8 cellular contexts compared by ENCODE assay signal in the genomic region with DNA sequence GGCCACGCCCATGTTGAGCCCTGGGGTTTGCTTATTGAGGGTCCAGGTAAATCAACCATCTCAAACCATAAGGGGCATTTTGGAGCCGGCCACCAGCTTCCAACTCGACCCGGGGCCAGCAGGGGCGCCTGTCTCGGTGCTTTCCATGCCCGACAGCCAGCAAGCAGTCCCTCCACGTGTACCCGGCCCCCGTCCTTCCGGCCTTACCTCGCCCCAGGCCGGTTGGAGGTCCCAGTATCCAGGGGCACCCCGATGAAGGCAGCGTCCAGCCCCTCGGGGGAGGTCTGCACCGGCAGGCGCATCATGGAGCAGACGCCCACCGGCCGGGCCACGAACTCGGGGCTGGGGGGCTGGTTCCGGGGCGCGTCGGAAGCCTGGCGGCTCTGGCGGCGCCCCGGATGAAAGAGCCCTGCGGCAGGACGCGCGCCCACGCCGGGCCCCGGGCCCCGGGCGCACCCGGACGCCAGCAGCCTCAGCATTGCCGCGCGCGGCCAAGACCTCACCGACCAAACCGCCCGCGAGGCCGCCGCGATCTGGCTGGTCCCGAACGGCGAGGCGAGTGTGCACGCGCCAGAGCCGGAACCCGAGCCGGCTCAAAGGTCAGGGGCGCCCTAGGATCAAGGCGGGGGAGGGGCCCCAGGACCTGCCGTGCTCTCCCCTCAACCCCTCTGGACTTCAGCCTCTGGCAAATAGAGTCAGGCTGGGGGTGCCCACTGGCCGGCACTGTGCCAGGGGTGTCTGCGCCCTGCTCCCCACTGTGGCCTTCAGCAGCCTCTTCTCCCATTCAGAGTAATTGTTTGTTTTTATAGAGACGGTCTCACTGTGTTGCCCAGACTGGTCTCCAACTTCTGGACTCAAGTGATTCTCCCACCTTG. TPM values are rescaled to one million over a fixed set of nuclear protein-coding genes. Genes with fewer than 3 reads are reported as not detected.
DNase-seq lines count a peak whose midpoint lies in the region; ATAC-seq, FAIRE-seq and TF ChIP-seq lines count a peak whose summit lies in the region.

A gene with protein sequence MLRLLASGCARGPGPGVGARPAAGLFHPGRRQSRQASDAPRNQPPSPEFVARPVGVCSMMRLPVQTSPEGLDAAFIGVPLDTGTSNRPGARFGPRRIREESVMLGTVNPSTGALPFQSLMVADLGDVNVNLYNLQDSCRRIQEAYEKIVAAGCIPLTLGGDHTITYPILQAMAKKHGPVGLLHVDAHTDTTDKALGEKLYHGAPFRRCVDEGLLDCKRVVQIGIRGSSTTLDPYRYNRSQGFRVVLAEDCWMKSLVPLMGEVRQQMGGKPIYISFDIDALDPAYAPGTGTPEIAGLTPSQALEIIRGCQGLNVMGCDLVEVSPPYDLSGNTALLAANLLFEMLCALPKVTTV (minus strand): TSS at position 563 of the 875 bp plus-strand sequence. CDS start 84 bp downstream, at position 479.

- peaks cover 17% of the 10 kb centered on the region for H3K36me3 Mint-ChIP-seq in activated CD8-positive, alpha-beta T cell treated with anti-CD3 and anti-CD28 coated beads, Interleukin-2, amount 10 ng/mL, durations not matched to agents 7 days and 5 days (ENCODE audit: low read depth)
- peaks cover 0 to 16% (median 15%) of the 10 kb centered on the region in 3 donors for H3K36me3 Mint-ChIP-seq in naive thymus-derived CD8-positive, alpha-beta T cell

- FAIRE-seq in endothelial cell of umbilical vein (lab: Jason Lieb, UNC): peak; percentile 18

- no TSS peak for BruUV-seq in endothelial cell of umbilical vein (replicated peaks; lab: Mats Ljungman, UMichigan)

- peak; percentile 25 to 51 for TF ChIP-seq CTCF in endothelial cell of umbilical vein (IDR thresholded peaks at IDR 0.05; ENCODE audit: extremely low read depth in 1 of 2, insufficient read depth in 1 of 2, low read depth in 1 of 2, low read length in 2 of 2)
- no peak for TF ChIP-seq CTCF in testis (IDR thresholded peaks at IDR 0.05)

- no peak for TF ChIP-seq POLR2A in endothelial cell of umbilical vein (IDR thresholded peaks at IDR 0.05; ENCODE audit: low read depth, low read length)
- TF ChIP-seq POLR2A in testis (IDR thresholded peaks at IDR 0.05): no peak

- H4K20me1 ChIP-seq in endothelial cell of umbilical vein (replicated peaks; ENCODE audit: control insufficient read depth, extremely low read depth, insufficient read depth, low read length): no peaks in the 10 kb centered on the region

- H3K4me1 ChIP-seq in endothelial cell of umbilical vein (ENCODE audit: control insufficient read depth, extremely low read depth, insufficient read depth, low read length) (peaks cover 3% of the 10 kb centered on the region), testis (no peaks in the 10 kb centered on the region)

- peak within 1 kb of the TSS; percentile 13 for H3K9ac ChIP-seq in endothelial cell of umbilical vein (replicated peaks; ENCODE audit: extremely low read depth, insufficient read depth, low read length)

- peak within 1 kb of the TSS; percentile 8 to 34 (median 10) for H3K4me3 ChIP-seq in endothelial cell of umbilical vein (replicated peaks in 1 of 3; ENCODE audit: insufficient read depth in 1 of 3, low read depth in 1 of 3, low read length in 3 of 3)
- H3K4me3 ChIP-seq in testis: peak within 1 kb of the TSS; percentile 39 to 40

- H3K27ac ChIP-seq in endothelial cell of umbilical vein (ENCODE audit: insufficient read depth, low read depth, low read length) (no peak within 1 kb of the TSS), testis (no peak within 1 kb of the TSS)

- no peaks in the 10 kb centered on the region for H3K9me1 ChIP-seq in endothelial cell of umbilical vein (replicated peaks; ENCODE audit: control insufficient read depth, extremely low read depth, insufficient read depth, low read length)

- H3K79me2 ChIP-seq in endothelial cell of umbilical vein (ENCODE audit: control insufficient read depth, insufficient read depth, low read length): no peaks in the 10 kb centered on the region

- peak; percentile 58 for ATAC-seq in GM19035 (IDR thresholded peaks at IDR 0.05; ENCODE audit: unreplicated experiment)
- ATAC-seq in activated CD8-positive, alpha-beta T cell treated with anti-CD3 and anti-CD28 coated beads, Interleukin-2, amount 10 ng/mL, durations not matched to agents 7 days and 5 days: peak; percentile 89
- ATAC-seq in naive thymus-derived CD8-positive, alpha-beta T cell: peak; percentile 86 to 87

- H2AFZ ChIP-seq in endothelial cell of umbilical vein (ENCODE audit: low read depth, low read length): peak within 1 kb of the TSS; percentile 92

- peak within 1 kb of the TSS; percentile 85 for H3K27ac Mint-ChIP-seq in activated CD8-positive, alpha-beta T cell treated with anti-CD3 and anti-CD28 coated beads, Interleukin-2, amount 10 ng/mL, durations not matched to agents 7 days and 5 days
- H3K27ac Mint-ChIP-seq in naive thymus-derived CD8-positive, alpha-beta T cell: peak within 1 kb of the TSS; percentile 85 to 97 (median 93)

- dilution Hi-C loops in endothelial cell of umbilical vein (cut with MboI; ENCODE audit: extremely low pct_ligation_motif_present, low sequenced_read_pairs): no loop called here

- H3K9me3 ChIP-seq in endothelial cell of umbilical vein (replicated peaks; ENCODE audit: control insufficient read depth, insufficient read depth, low read length): no peaks in the 10 kb centered on the region
- H3K9me3 ChIP-seq in testis: no peaks in the 10 kb centered on the region

- DNase-seq in AG08396 (ENCODE audit: low spot score): peak; percentile 68
- peak; percentile 52 for DNase-seq in M059J (ENCODE audit: low read depth)
- DNase-seq in activated CD8-positive, alpha-beta T cell treated with anti-CD3 and anti-CD28 coated beads, Interleukin-2, amount 10 ng/mL, durations not matched to agents 7 days and 5 days: peak; percentile 70
- peak; percentile 16 for DNase-seq in endothelial cell of umbilical vein (ENCODE audit: low read depth, low spot score)
- peak in 9 of 10 donors; percentile 30 to 73 (median 42) for DNase-seq in naive thymus-derived CD8-positive, alpha-beta T cell
- DNase-seq in testis: peak; percentile 45
- DNase-seq in NCI-H1436 treated with DMSO at 0.1 percent for 48 hours (lab: John Stamatoyannopoulos, UW): no peak

- peak within 1 kb of the TSS; percentile 77 for H3K4me3 Mint-ChIP-seq in activated CD8-positive, alpha-beta T cell treated with anti-CD3 and anti-CD28 coated beads, Interleukin-2, amount 10 ng/mL, durations not matched to agents 7 days and 5 days
- H3K4me3 Mint-ChIP-seq in naive thymus-derived CD8-positive, alpha-beta T cell: peak within 1 kb of the TSS; percentile 78 to 90 (median 84)

- intact Hi-C loops in endothelial cell of umbilical vein (cut with micrococcal nuclease): loop anchor here (2.0 kb wide), 1 partner anchor 32 kb away; a partner anchor contains a TSS
- intact Hi-C loops in testis (cut with DNase I; ENCODE audit: low total_unique reads): no loop called here

- H3K9me3 Mint-ChIP-seq in activated CD8-positive, alpha-beta T cell treated with anti-CD3 and anti-CD28 coated beads, Interleukin-2, amount 10 ng/mL, durations not matched to agents 7 days and 5 days (ENCODE audit: insufficient read depth): no peaks in the 10 kb centered on the region
- H3K9me3 Mint-ChIP-seq in naive thymus-derived CD8-positive, alpha-beta T cell: no peaks in the 10 kb centered on the region

- no peaks in the 10 kb centered on the region for H3K36me3 ChIP-seq in endothelial cell of umbilical vein (ENCODE audit: control insufficient read depth in 2 of 2, extremely low read depth in 1 of 2, insufficient read depth in 2 of 2, low read length in 2 of 2)
- H3K36me3 ChIP-seq in testis (ENCODE audit: low read depth, missing control alignments): no peaks in the 10 kb centered on the region

- WGBS in testis, 2 donors: 1 to 10% methylated on average over 3 to 64 of the region's 68 CpGs

- peak within 1 kb of the TSS; percentile 63 for H3K4me2 ChIP-seq in endothelial cell of umbilical vein (ENCODE audit: insufficient read depth, low read length)

- CTCF ChIA-PET in activated CD8-positive, alpha-beta T cell treated with anti-CD3 and anti-CD28 coated beads, Interleukin-2, amount 10 ng/mL, durations not matched to agents 7 days and 5 days (lab: Charles Lee): interaction anchor here (0.7 to 1.3 kb wide), 4 partner anchors 9 to 53 kb away, joined by 3 to 4 read pairs (median 3); no protein-coding TSS in a partner anchor
- CTCF ChIA-PET in endothelial cell of umbilical vein (lab: Charles Lee): interaction anchor here (0.6 to 1.0 kb wide), 4 partner anchors 10 to 19 kb away, joined by 3 read pairs; no protein-coding TSS in a partner anchor

- H3K4me1 Mint-ChIP-seq in activated CD8-positive, alpha-beta T cell treated with anti-CD3 and anti-CD28 coated beads, Interleukin-2, amount 10 ng/mL, durations not matched to agents 7 days and 5 days (ENCODE audit: low read depth): peaks cover 28% of the 10 kb centered on the region
- H3K4me1 Mint-ChIP-seq in naive thymus-derived CD8-positive, alpha-beta T cell: peaks cover 8 to 50% (median 38%) of the 10 kb centered on the region in 4 donors

- POLR2A ChIA-PET in activated CD8-positive, alpha-beta T cell treated with anti-CD3 and anti-CD28 coated beads, Interleukin-2, amount 10 ng/mL, durations not matched to agents 7 days and 5 days (lab: Charles Lee): no interaction called here
- POLR2A ChIA-PET in endothelial cell of umbilical vein (lab: Charles Lee): no interaction called here
- POLR2A ChIA-PET in naive thymus-derived CD8-positive, alpha-beta T cell (lab: Charles Lee): interaction anchor here (0.6 to 2.4 kb wide), 4 partner anchors 8 to 18 kb away, joined by 3 to 10 read pairs (median 4); no protein-coding TSS in a partner anchor

- H3K27me3 ChIP-seq in endothelial cell of umbilical vein (ENCODE audit: control insufficient read depth in 2 of 2, insufficient read depth in 2 of 2, low read length in 2 of 2): no peaks in the 10 kb centered on the region
- no peaks in the 10 kb centered on the region for H3K27me3 ChIP-seq in testis

- no peaks in the 10 kb centered on the region for H3K27me3 Mint-ChIP-seq in activated CD8-positive, alpha-beta T cell treated with anti-CD3 and anti-CD28 coated beads, Interleukin-2, amount 10 ng/mL, durations not matched to agents 7 days and 5 days (ENCODE audit: low read depth)
- no peaks in the 10 kb centered on the region for H3K27me3 Mint-ChIP-seq in naive thymus-derived CD8-positive, alpha-beta T cell

RNA-seq across cellular contexts. Expression of the gene that starts here (rescaled TPM):
- 1.3 and 2.6 TPM in 2 replicates for total RNA-seq in M059J (2014; rRNA removed; shearing (Covaris generic))
- 10 to 100 TPM; 10.3 to 10.4 TPM for total RNA-seq in activated CD8-positive, alpha-beta T cell treated with anti-CD3 and anti-CD28 coated beads, Interleukin-2, amount 10 ng/mL, durations not matched to agents 7 days and 5 days
- total RNA-seq in endothelial cell of umbilical vein (1.1 and 1.9 TPM in 2 replicates), testis (1 to 10 TPM in 1 of 2 donors, under 1 TPM in 1; 0.99 to 1.5 TPM)
- polyA plus RNA-seq in endothelial cell of umbilical vein (0.22 and 0.39 TPM in 2 replicates), testis (ENCODE audit: insufficient read depth, low read depth, low replicate concordance) (1.8 TPM)
- 0.44 and 0.48 TPM in 2 replicates for polyA plus RNA-seq in endothelial cell of umbilical vein (2011; cell fraction: cytosol; rRNA removed)
- 0.14 and 0.41 TPM in 2 replicates for polyA plus RNA-seq in endothelial cell of umbilical vein (2011; cell fraction: nucleus; rRNA removed)
- 0.72 and 1.3 TPM in 2 replicates for polyA plus RNA-seq in endothelial cell of umbilical vein (2012)
- 0.51 and 0.58 TPM in 2 replicates for polyA minus RNA-seq in endothelial cell of umbilical vein
- polyA minus RNA-seq in endothelial cell of umbilical vein (2011; cell fraction: cytosol; rRNA and poly(A)+ RNA removed): 17.4 TPM
- 0.34 TPM in 1 of 2 replicates, not detected in the other for polyA minus RNA-seq in endothelial cell of umbilical vein (2011; cell fraction: nucleus; rRNA and poly(A)+ RNA removed)
- total RNA-seq in naive thymus-derived CD8-positive, alpha-beta T cell: 10 to 100 TPM; 11.0 to 11.3 TPM
- polyA plus RNA-seq in naive thymus-derived CD8-positive, alpha-beta T cell: 10 to 100 TPM in 2 of 3 donors, 1 to 10 TPM in 1; 9.0 to 15.5 (median 14.4) TPM

Comparison
In these comparisons a context has a peak if more than half of its experiments do, and no peak if none do; other contexts are left out.
1. CTCF ChIP-seq: peak in endothelial cell of umbilical vein (2 of 2); none in testis (0 of 3).
2. Peak in every context shown above with its lines, with median percentiles within 50 percentile points of each other: ATAC-seq.